Comparison of ENCODE assay signal across 10 cellular contexts in genomic region chr16:66548068-66548467, GRCh38. TPM values are rescaled to one million over a fixed set of nuclear protein-coding genes. Genes with fewer than 3 reads are reported as not detected.
DNase-seq lines count a peak whose midpoint lies in the region; ATAC-seq and TF ChIP-seq lines count a peak whose summit lies in the region.
"Had no signal": no experiment of that assay in that cellular context is flagged by ENCODE, and none has a peak within 500 bp of the region (broad histone marks: within the 10 kb centered on the region; RNA-seq: fewer than 3 reads in every experiment).

No MANE protein-coding gene starts in this region.

- H3K4me3 ChIP-seq in lower lobe of right lung: no peak overlapping the region
- H3K4me3 ChIP-seq: A549 had no signal

- no peak for TF ChIP-seq CTCF in lower lobe of right lung (IDR thresholded peaks at IDR 0.05)

- DNase-seq in activated CD4-positive, alpha-beta T cell treated with anti-CD3 and anti-CD28 coated beads for 36 hours: no peak
- DNase-seq in activated CD4-positive, alpha-beta T cell treated with anti-CD3 and anti-CD28 coated beads, Interleukin-2, amount 50 U/mL, for 1 hour: no peak
- DNase-seq in activated T-cell treated with anti-CD3 and anti-CD28 coated beads, Interleukin-2, amount 50 U/mL, for 72 hours: no peak
- no peak for DNase-seq in lower lobe of right lung
- DNase-seq in midbrain (lab: John Stamatoyannopoulos, UW): no peak
- DNase-seq in NOMO-1 (lab: John Stamatoyannopoulos, UW; ENCODE audit: unreplicated experiment in 2 of 2): no peak
- no peak for DNase-seq in activated effector memory CD4-positive, alpha-beta T cell treated with anti-CD3 and anti-CD28 coated beads, Interleukin-2, amount 50 U/mL, for 16 hours
- DNase-seq: SIG-M5 had no signal

- no peaks in the 10 kb centered on the region for H3K27me3 ChIP-seq in lower lobe of right lung (ENCODE audit: low read depth)

- peaks cover 8% of the 10 kb centered on the region for H3K36me3 Mint-ChIP-seq in activated CD4-positive, alpha-beta T cell treated with anti-CD3 and anti-CD28 coated beads for 36 hours (ENCODE audit: low read depth)
- peaks cover 3 to 6% of the 10 kb centered on the region in 2 donors for H3K36me3 Mint-ChIP-seq in activated T-cell treated with anti-CD3 and anti-CD28 coated beads, Interleukin-2, amount 50 U/mL, for 72 hours (ENCODE audit: insufficient read depth in 2 of 2)

- H3K27me3 Mint-ChIP-seq in activated CD4-positive, alpha-beta T cell treated with anti-CD3 and anti-CD28 coated beads for 36 hours: no peaks in the 10 kb centered on the region
- H3K27me3 Mint-ChIP-seq in activated T-cell treated with anti-CD3 and anti-CD28 coated beads, Interleukin-2, amount 50 U/mL, for 72 hours (ENCODE audit: low read depth): no peaks in the 10 kb centered on the region

- CTCF ChIA-PET in activated CD4-positive, alpha-beta T cell treated with anti-CD3 and anti-CD28 coated beads for 36 hours (lab: Charles Lee): interaction anchor here (0.5 to 7.2 kb wide), 11 partner anchors 9 to 325 kb away, joined by 3 to 59 read pairs (median 3); no protein-coding TSS in a partner anchor

- peak overlapping the region; percentile 96 for H3K27ac ChIP-seq in lower lobe of right lung
- H3K27ac ChIP-seq in temporal lobe (ENCODE audit: low read depth, low read length): peak overlapping the region; percentile 83

- peak overlapping the region; percentile 85 for H3K27ac Mint-ChIP-seq in activated CD4-positive, alpha-beta T cell treated with anti-CD3 and anti-CD28 coated beads for 36 hours
- H3K27ac Mint-ChIP-seq in activated T-cell treated with anti-CD3 and anti-CD28 coated beads, Interleukin-2, amount 50 U/mL, for 72 hours: peak overlapping the region; percentile 82

- H3K9me3 ChIP-seq in lower lobe of right lung: no peaks in the 10 kb centered on the region
- H3K9me3 ChIP-seq: A549 had no signal

- H3K4me1 Mint-ChIP-seq in activated CD4-positive, alpha-beta T cell treated with anti-CD3 and anti-CD28 coated beads for 36 hours: peaks cover 52% of the 10 kb centered on the region
- peaks cover 40% of the 10 kb centered on the region for H3K4me1 Mint-ChIP-seq in activated T-cell treated with anti-CD3 and anti-CD28 coated beads, Interleukin-2, amount 50 U/mL, for 72 hours (ENCODE audit: low read depth)

- H3K4me3 Mint-ChIP-seq in activated CD4-positive, alpha-beta T cell treated with anti-CD3 and anti-CD28 coated beads for 36 hours: no peak overlapping the region
- peak overlapping the region; percentile 10 to 18 for H3K4me3 Mint-ChIP-seq in activated T-cell treated with anti-CD3 and anti-CD28 coated beads, Interleukin-2, amount 50 U/mL, for 72 hours

- intact Hi-C loops in activated CD4-positive, alpha-beta T cell treated with anti-CD3 and anti-CD28 coated beads for 36 hours (cut with DNase I, micrococcal nuclease): no loop called here
- intact Hi-C loops in lower lobe of right lung (cut with DNase I): no loop called here

- POLR2A ChIA-PET in activated CD4-positive, alpha-beta T cell treated with anti-CD3 and anti-CD28 coated beads for 36 hours (lab: Charles Lee): interaction anchor here (0.7 to 1.0 kb wide), 2 partner anchors 16 to 30 kb away, joined by 3 to 4 read pairs; no protein-coding TSS in a partner anchor

- H3K9me3 Mint-ChIP-seq in activated CD4-positive, alpha-beta T cell treated with anti-CD3 and anti-CD28 coated beads for 36 hours (ENCODE audit: low read depth): no peaks in the 10 kb centered on the region
- H3K9me3 Mint-ChIP-seq in activated T-cell treated with anti-CD3 and anti-CD28 coated beads, Interleukin-2, amount 50 U/mL, for 72 hours: no peaks in the 10 kb centered on the region

- peaks cover 13% of the 10 kb centered on the region for H3K36me3 ChIP-seq in lower lobe of right lung

- ATAC-seq in activated CD4-positive, alpha-beta T cell treated with anti-CD3 and anti-CD28 coated beads for 36 hours: no peak
- no peak for ATAC-seq in activated T-cell treated with anti-CD3 and anti-CD28 coated beads, Interleukin-2, amount 50 U/mL, for 72 hours (replicated peaks in 1 of 2)
- ATAC-seq in lower lobe of right lung: no peak
- ATAC-seq: A549 had no signal

- H3K4me1 ChIP-seq in lower lobe of right lung: peaks cover 43% of the 10 kb centered on the region

RNA-seq across cellular contexts. Expression of gene TK2, which starts 1.9 kb away (rescaled TPM):
- 1 to 10 TPM; 3.8 to 6.4 TPM for total RNA-seq in activated CD4-positive, alpha-beta T cell treated with anti-CD3 and anti-CD28 coated beads for 36 hours
- total RNA-seq in activated T-cell treated with anti-CD3 and anti-CD28 coated beads, Interleukin-2, amount 50 U/mL, for 72 hours: 10 to 100 TPM; 16.4 to 16.6 TPM
- total RNA-seq in lower lobe of right lung: 36.2 TPM
- total RNA-seq in temporal lobe: 24.1 TPM

RNA-seq across cellular contexts. Expression of gene CKLF, which starts 4.3 kb away (rescaled TPM):
- 100 to 1,000 TPM in 1 of 2 experiments, 10 to 100 TPM in 1; 93.5 to 122 TPM for total RNA-seq in activated CD4-positive, alpha-beta T cell treated with anti-CD3 and anti-CD28 coated beads for 36 hours
- 100 to 1,000 TPM; 163 to 172 TPM for total RNA-seq in activated T-cell treated with anti-CD3 and anti-CD28 coated beads, Interleukin-2, amount 50 U/mL, for 72 hours
- 64.9 TPM for total RNA-seq in lower lobe of right lung
- 27.8 TPM for total RNA-seq in temporal lobe

RNA-seq across cellular contexts. Expression of gene CMTM1, which starts 18.2 kb away (rescaled TPM):
- 10 to 100 TPM in 1 of 2 experiments, 1 to 10 TPM in 1; 6.4 to 11.8 TPM for total RNA-seq in activated CD4-positive, alpha-beta T cell treated with anti-CD3 and anti-CD28 coated beads for 36 hours
- 10 to 100 TPM; 10.1 to 14.4 TPM for total RNA-seq in activated T-cell treated with anti-CD3 and anti-CD28 coated beads, Interleukin-2, amount 50 U/mL, for 72 hours
- total RNA-seq in lower lobe of right lung (8.1 TPM), temporal lobe (3.2 TPM)

RNA-seq across cellular contexts. Expression of gene CMTM2, which starts 31.2 kb away (rescaled TPM):
- under 1 TPM in 1 of 2 experiments, not detected in 1; 0.51 TPM for total RNA-seq in activated CD4-positive, alpha-beta T cell treated with anti-CD3 and anti-CD28 coated beads for 36 hours
- total RNA-seq in activated T-cell treated with anti-CD3 and anti-CD28 coated beads, Interleukin-2, amount 50 U/mL, for 72 hours: 1 to 10 TPM in 1 of 2 donors, under 1 TPM in 1; 0.31 to 1.2 TPM
- total RNA-seq in lower lobe of right lung: 4.0 TPM
- 0.25 TPM for total RNA-seq in temporal lobe

RNA-seq across cellular contexts. Expression of gene CMTM3, which starts 56.4 kb away (rescaled TPM):
- 10 to 100 TPM; 53.7 to 59.7 TPM for total RNA-seq in activated CD4-positive, alpha-beta T cell treated with anti-CD3 and anti-CD28 coated beads for 36 hours
- 10 to 100 TPM; 82.4 to 90.6 TPM for total RNA-seq in activated T-cell treated with anti-CD3 and anti-CD28 coated beads, Interleukin-2, amount 50 U/mL, for 72 hours
- 35.8 TPM for total RNA-seq in lower lobe of right lung
- total RNA-seq in temporal lobe: 6.1 TPM
